In genomic region chr15:89660556-89660955, GRCh38 we compare ENCODE assay signal across 20 cellular contexts. TPM values are rescaled to one million over a fixed set of nuclear protein-coding genes. Genes with fewer than 3 reads are reported as not detected.
DNase-seq lines count a peak whose midpoint lies in the region; ATAC-seq, FAIRE-seq and TF ChIP-seq lines count a peak whose summit lies in the region.
"Had no signal": no experiment of that assay in that cellular context is flagged by ENCODE, and none has a peak within 500 bp of the region (broad histone marks: within the 10 kb centered on the region; RNA-seq: fewer than 3 reads in every experiment).

No MANE protein-coding gene starts in this region.

- H3K4me3 ChIP-seq in A549 = no peak overlapping the region
- no peak overlapping the region for H3K4me3 ChIP-seq in RWPE2 (ENCODE audit: severe bottlenecking)
- H3K4me3 ChIP-seq in prostate gland = no peak overlapping the region
- H3K4me3 ChIP-seq: BLaER1, GM12878 had no signal

- TF ChIP-seq POLR2A in A549 (IDR thresholded peaks at IDR 0.05; ENCODE audit: low read length) (no peak), prostate gland (IDR thresholded peaks at IDR 0.05) (no peak)

- TF ChIP-seq RAD21 in A549 (conservative IDR thresholded peaks at IDR 0.05 in 1 of 2, IDR thresholded peaks at IDR 0.05 in 1 of 2) = no peak

- peaks cover 5% of the 10 kb centered on the region; the same call in 1 of the 3 replicates for H3K4me1 ChIP-seq in A549
- peaks cover 19% of the 10 kb centered on the region for H3K4me1 ChIP-seq in RWPE2 (ENCODE audit: insufficient read depth, poor library complexity, severe bottlenecking)
- no peaks in the 10 kb centered on the region for H3K4me1 ChIP-seq in prostate gland (replicated peaks)

- CTCF ChIA-PET in A549 (lab: Yijun Ruan, JAX) = interaction anchor here (0.6 to 10.6 kb wide), 4 partner anchors 11 to 312 kb away, joined by 3 to 126 read pairs (median 8); no protein-coding TSS in a partner anchor

- intact Hi-C loops in sciatic nerve (cut with DNase I) (no loop called here), prostate gland (cut with DNase I) (no loop called here)

- ATAC-seq in A549 (peak; percentile 35 to 67; a peak in 5 of 6 replicates), RWPE2 (ENCODE audit: low read depth) (no peak), sciatic nerve (no peak), HG03442 (IDR thresholded peaks at IDR 0.05; ENCODE audit: unreplicated experiment) (no peak)
- ATAC-seq: GM12878 had no signal

- POLR2A ChIA-PET in A549 (lab: Yijun Ruan, JAX) = no interaction called here

- FAIRE-seq in A549 (lab: Jason Lieb, UNC) = no peak
- FAIRE-seq: GM12878, H1, HTR-8/SVneo had no signal

- no peak overlapping the region for H3K4me2 ChIP-seq in A549
- H3K4me2 ChIP-seq: BLaER1 had no signal

- no peak for TF ChIP-seq EP300 in A549 (IDR thresholded peaks at IDR 0.05)

- H3K27me3 ChIP-seq in RWPE2 (ENCODE audit: insufficient read depth, poor library complexity, severe bottlenecking) (no peaks in the 10 kb centered on the region), prostate gland (replicated peaks; ENCODE audit: insufficient read depth) (no peaks in the 10 kb centered on the region)

- WGBS in A549 (ENCODE audit: missing lambda C conversion rate) = 44% methylated on average over 2 of the region's 2 CpGs
- 87% methylated on average over 2 of the region's 2 CpGs for WGBS in prostate gland

- DNase-seq in A549 (ENCODE audit: low read depth in 1 of 2, low spot score in 1 of 2) = peak in 1 of 2 experiments; percentile 29
- DNase-seq in GM10266 (ENCODE audit: extremely low spot score) = peak; percentile 5
- peak; percentile 30 for DNase-seq in RWPE2 (ENCODE audit: low spot score)
- peak; percentile 13 for DNase-seq in sciatic nerve (ENCODE audit: low spot score)
- DNase-seq in NCI-H510A treated with DMSO at 0.1 percent for 48 hours (lab: John Stamatoyannopoulos, UW) = no peak
- no peak for DNase-seq in prostate gland (ENCODE audit: low spot score)
- DNase-seq: Calu3; CD4-positive, alpha-beta memory T cell; DMS79 treated with DMSO at 0.1 percent for 48 hours; GF-D8; H9; KG1 had no signal

- TF ChIP-seq CTCF in A549 (IDR thresholded peaks at IDR 0.05) = no peak
- no peak for TF ChIP-seq CTCF in GM10266 (IDR thresholded peaks at IDR 0.05; ENCODE audit: control insufficient read depth, insufficient read depth, low read depth, missing control alignments)
- no peak for TF ChIP-seq CTCF in RWPE2 (IDR thresholded peaks at IDR 0.05; ENCODE audit: poor library complexity, severe bottlenecking)
- TF ChIP-seq CTCF in prostate gland (IDR thresholded peaks at IDR 0.05) = no peak

- H3K27ac ChIP-seq in A549 = no peak overlapping the region
- H3K27ac ChIP-seq in RWPE2 (ENCODE audit: poor library complexity, severe bottlenecking) = no peak overlapping the region
- no peak overlapping the region for H3K27ac ChIP-seq in prostate gland
- H3K27ac ChIP-seq: BLaER1 had no signal

- H3K9me3 ChIP-seq in A549 (no peaks in the 10 kb centered on the region), RWPE2 (ENCODE audit: severe bottlenecking) (no peaks in the 10 kb centered on the region), prostate gland (no peaks in the 10 kb centered on the region)
- H3K9me3 ChIP-seq: BLaER1 had no signal

- H3K36me3 ChIP-seq in RWPE2 (ENCODE audit: low read depth) (no peaks in the 10 kb centered on the region), prostate gland (no peaks in the 10 kb centered on the region)
- H3K36me3 ChIP-seq: BLaER1 had no signal

TF ChIP-seq in A549, 52 proteins besides CTCF, POLR2A, EP300 and RAD21:
- no peak for TF ChIP-seq ZC3H11A (IDR thresholded peaks at IDR 0.05)
- no peak for TF ChIP-seq FOSL2 (IDR thresholded peaks at IDR 0.05)
- no peak for TF ChIP-seq FOSL2 (CRISPR knock-in tag; IDR thresholded peaks at IDR 0.05)

RNA-seq across cellular contexts. Expression of gene KIF7, which starts 5.3 kb away (rescaled TPM):
- polyA plus RNA-seq in A549 (2011; rRNA removed) = 2.1 and 2.2 TPM in 2 replicates
- 4.9 and 5.9 TPM in 2 replicates for polyA plus RNA-seq in A549 (2012; cell fraction: cytosol; rRNA removed)
- polyA plus RNA-seq in A549 (2012; cell fraction: nucleus; rRNA removed) = 14.3 and 15.9 TPM in 2 replicates
- 3.3 to 4.1 TPM (median 3.9 TPM) in 3 replicates for polyA plus RNA-seq in A549 (2017; fragmentation: RNase III; extraction: RNeasy Plus Mini Kit Qiagen cat#74134 plus additional on column Dnase treatment)
- 1.4 and 1.6 TPM in 2 replicates for polyA minus RNA-seq in A549 (2011; rRNA and poly(A)+ RNA removed)
- 9.2 TPM for total RNA-seq in sciatic nerve
- 10 to 100 TPM in 1 of 2 donors, 1 to 10 TPM in 1; 4.1 to 10.3 TPM for total RNA-seq in prostate gland
- total RNA-seq: CD4-positive, alpha-beta memory T cell had no signal
- polyA plus RNA-seq: CD14-positive monocyte; CD4-positive, alpha-beta memory T cell; IgD-negative memory B cell had no signal

RNA-seq across cellular contexts. Expression of gene PLIN1, which starts 18.6 kb away (rescaled TPM):
- polyA plus RNA-seq in A549 (2011; rRNA removed) (0.56 and 0.74 TPM in 2 replicates), A549 (2017; fragmentation: RNase III; extraction: RNeasy Plus Mini Kit Qiagen cat#74134 plus additional on column Dnase treatment) (0.13 to 0.28 TPM (median 0.27 TPM) in 3 replicates)
- polyA plus RNA-seq in A549 (2012; cell fraction: cytosol; rRNA removed) = 0.15 and 0.26 TPM in 2 replicates
- 0.56 and 0.61 TPM in 2 replicates for polyA plus RNA-seq in A549 (2012; cell fraction: nucleus; rRNA removed)
- polyA minus RNA-seq in A549 (2011; rRNA and poly(A)+ RNA removed) = 0.08 and 0.24 TPM in 2 replicates
- total RNA-seq in sciatic nerve (57.4 TPM), prostate gland (1 to 10 TPM; 1.5 to 3.6 TPM)
- total RNA-seq: H1 had no signal
- polyA plus RNA-seq: CD14-positive monocyte, IgD-negative memory B cell had no signal

RNA-seq across cellular contexts. Expression of gene PEX11A, which starts 30.0 kb away (rescaled TPM):
- polyA plus RNA-seq in A549 (2011; rRNA removed) (8.1 and 11.3 TPM in 2 replicates), A549 (2017; fragmentation: RNase III; extraction: RNeasy Plus Mini Kit Qiagen cat#74134 plus additional on column Dnase treatment) (5.2 to 6.3 TPM (median 6.0 TPM) in 3 replicates)
- polyA plus RNA-seq in A549 (2012; cell fraction: cytosol; rRNA removed) = 3.2 TPM in 2 replicates
- 1.7 and 2.0 TPM in 2 replicates for polyA plus RNA-seq in A549 (2012; cell fraction: nucleus; rRNA removed)
- polyA minus RNA-seq in A549 (2011; rRNA and poly(A)+ RNA removed) = 6.7 and 10.0 TPM in 2 replicates
- total RNA-seq in sciatic nerve (6.2 TPM), prostate gland (10 to 100 TPM; 13.5 to 23.3 TPM)

RNA-seq across cellular contexts. Expression of gene WDR93, which starts 30.1 kb away (rescaled TPM):
- polyA plus RNA-seq in A549 (2011; rRNA removed) (0.26 and 0.38 TPM in 2 replicates), A549 (2017; fragmentation: RNase III; extraction: RNeasy Plus Mini Kit Qiagen cat#74134 plus additional on column Dnase treatment) (0.10 to 0.16 TPM (median 0.12 TPM) in 3 replicates)
- 0.09 and 0.12 TPM in 2 replicates for polyA plus RNA-seq in A549 (2012; cell fraction: cytosol; rRNA removed)
- 0.06 and 0.07 TPM in 2 replicates for polyA plus RNA-seq in A549 (2012; cell fraction: nucleus; rRNA removed)
- polyA minus RNA-seq in A549 (2011; rRNA and poly(A)+ RNA removed) = 0.19 and 0.29 TPM in 2 replicates
- total RNA-seq in sciatic nerve (not detected), prostate gland (1 to 10 TPM in 1 of 2 donors, under 1 TPM in 1; 0.18 to 3.0 TPM)
- total RNA-seq: A673; Calu3; CD4-positive, alpha-beta memory T cell; GM12878; H1; H9 had no signal
- polyA plus RNA-seq: CD14-positive monocyte; CD4-positive, alpha-beta memory T cell; GM12878; IgD-negative memory B cell had no signal

Comparison
In these comparisons a context has a peak if more than half of its experiments do, and no peak if none do; other contexts are left out.
1. ATAC-seq: peak in A549 (2 of 2); none in RWPE2 (single experiment), sciatic nerve (single experiment) and HG03442 (single experiment).
2. DNase-seq: peak in GM10266 (single experiment), RWPE2 (single experiment) and sciatic nerve (single experiment); none in NCI-H510A treated with DMSO at 0.1 percent for 48 hours (single experiment) and prostate gland (single experiment).
3. RNA of gene PLIN1, which starts 18.6 kb away (total RNA-seq): 57.4 TPM in sciatic nerve (single experiment); 1.5 to 3.6 TPM in prostate gland; every median in the first group is over 10 times any median in the second.